1 cellular context compared by ENCODE assay signal in the genomic region with DNA sequence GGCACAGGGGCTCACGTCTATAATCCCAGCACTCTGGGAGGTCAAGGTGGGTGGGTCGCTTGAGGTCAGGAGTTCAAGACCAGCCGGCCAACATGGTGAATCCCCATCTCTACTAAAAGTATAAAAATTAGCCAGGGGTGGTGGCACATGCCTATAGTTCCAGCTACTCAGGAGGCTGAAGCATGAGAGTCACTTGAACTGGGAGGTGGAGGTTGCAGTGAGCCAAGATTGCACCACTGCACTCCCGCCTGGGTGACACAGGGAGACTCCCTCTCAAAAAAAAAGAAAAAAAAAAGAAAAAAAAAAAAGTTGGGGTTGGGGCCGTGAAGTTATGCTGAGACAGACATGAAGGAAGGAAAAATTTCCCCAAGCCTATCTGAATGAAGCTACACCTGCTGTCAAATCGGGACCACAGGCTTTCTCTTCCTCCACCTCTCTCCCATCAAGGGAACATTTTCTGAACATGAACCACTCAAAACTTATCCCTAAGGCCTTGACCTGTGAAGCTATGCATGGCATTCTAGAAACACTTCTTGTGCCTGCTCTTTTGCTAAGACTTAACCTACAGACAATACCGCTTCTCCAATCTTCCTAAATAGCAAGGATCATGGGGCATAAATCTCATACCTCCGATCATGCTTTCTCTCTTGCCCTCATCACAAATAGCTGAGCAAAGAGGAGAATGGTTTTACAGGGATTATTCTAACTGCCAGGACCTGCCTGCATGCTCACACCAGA.
TF ChIP-seq lines count a peak whose summit lies in the region.

No MANE protein-coding gene starts in this region.

TF ChIP-seq in GM12878, 131 proteins besides CTCF, POLR2A, EP300 and RAD21 (continued from another document):
- TF ChIP-seq, protein P1, sequence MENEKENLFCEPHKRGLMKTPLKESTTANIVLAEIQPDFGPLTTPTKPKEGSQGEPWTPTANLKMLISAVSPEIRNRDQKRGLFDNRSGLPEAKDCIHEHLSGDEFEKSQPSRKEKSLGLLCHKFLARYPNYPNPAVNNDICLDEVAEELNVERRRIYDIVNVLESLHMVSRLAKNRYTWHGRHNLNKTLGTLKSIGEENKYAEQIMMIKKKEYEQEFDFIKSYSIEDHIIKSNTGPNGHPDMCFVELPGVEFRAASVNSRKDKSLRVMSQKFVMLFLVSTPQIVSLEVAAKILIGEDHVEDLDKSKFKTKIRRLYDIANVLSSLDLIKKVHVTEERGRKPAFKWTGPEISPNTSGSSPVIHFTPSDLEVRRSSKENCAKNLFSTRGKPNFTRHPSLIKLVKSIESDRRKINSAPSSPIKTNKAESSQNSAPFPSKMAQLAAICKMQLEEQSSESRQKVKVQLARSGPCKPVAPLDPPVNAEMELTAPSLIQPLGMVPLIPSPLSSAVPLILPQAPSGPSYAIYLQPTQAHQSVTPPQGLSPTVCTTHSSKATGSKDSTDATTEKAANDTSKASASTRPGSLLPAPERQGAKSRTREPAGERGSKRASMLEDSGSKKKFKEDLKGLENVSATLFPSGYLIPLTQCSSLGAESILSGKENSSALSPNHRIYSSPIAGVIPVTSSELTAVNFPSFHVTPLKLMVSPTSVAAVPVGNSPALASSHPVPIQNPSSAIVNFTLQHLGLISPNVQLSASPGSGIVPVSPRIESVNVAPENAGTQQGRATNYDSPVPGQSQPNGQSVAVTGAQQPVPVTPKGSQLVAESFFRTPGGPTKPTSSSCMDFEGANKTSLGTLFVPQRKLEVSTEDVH (IDR thresholded peaks at IDR 0.05; ENCODE audit: low read depth, partially characterized antibody) = no peak
- TF ChIP-seq BACH1 (IDR thresholded peaks at IDR 0.05; ENCODE audit: borderline replicate concordance) (no peak), ETV6 (conservative IDR thresholded peaks at IDR 0.05 in 1 of 2, IDR thresholded peaks at IDR 0.05 in 1 of 2; ENCODE audit: borderline replicate concordance in 1 of 2, low read depth in 1 of 2) (no peak), ZNF687 (IDR thresholded peaks at IDR 0.05) (no peak), CBX5 (IDR thresholded peaks at IDR 0.05; ENCODE audit: low read depth) (no peak), CBX3 (IDR thresholded peaks at IDR 0.05; ENCODE audit: borderline replicate concordance, low read depth) (no peak)
